Comparison of ENCODE assay signal across 21 cellular contexts in genomic region chr14:100333311-100333710, GRCh38. TPM values are rescaled to one million over a fixed set of nuclear protein-coding genes. Genes with fewer than 3 reads are reported as not detected.
"Had no signal": no experiment of that assay in that cellular context is flagged by ENCODE, and none has a peak within 500 bp of the region (broad histone marks: within the 10 kb centered on the region; RNA-seq: fewer than 3 reads in every experiment).

No MANE protein-coding gene starts in this region.

- H3K9me3 Mint-ChIP-seq: activated naive CD8-positive, alpha-beta T cell treated with anti-CD3 and anti-CD28 coated beads for 36 hours; activated T-helper 17 cell treated with anti-CD3 and anti-CD28 coated beads, Interleukin-2, amount 50 U/mL, for 72 hours; natural killer cell treated with Interleukin-12 subunit alpha and Interleukin-12 subunit beta and Interleukin-15 and Interleukin-18, amount 100 ng/mL, for 72 hours; T-helper 1 cell treated with Interleukin-12 subunit alpha and Interleukin-12 subunit beta and Interleukin-4 antibody, amounts not matched to agents 30 μg/mL and 1 μg/mL, for 36 hours; WTC11 had no signal

- H3K4me1 Mint-ChIP-seq: activated naive CD8-positive, alpha-beta T cell treated with anti-CD3 and anti-CD28 coated beads for 36 hours; WTC11 had no signal

- H3K4me1 ChIP-seq: esophagus muscularis mucosa, gastrocnemius medialis, pancreas, uterus had no signal

- H3K27ac Mint-ChIP-seq: activated naive CD8-positive, alpha-beta T cell treated with anti-CD3 and anti-CD28 coated beads for 36 hours; activated T-helper 17 cell treated with anti-CD3 and anti-CD28 coated beads, Interleukin-2, amount 50 U/mL, for 72 hours; natural killer cell treated with Interleukin-12 subunit alpha and Interleukin-12 subunit beta and Interleukin-15 and Interleukin-18, amount 100 ng/mL, for 72 hours; T-helper 1 cell treated with Interleukin-12 subunit alpha and Interleukin-12 subunit beta and Interleukin-4 antibody, amounts not matched to agents 30 μg/mL and 1 μg/mL, for 36 hours had no signal

- H3K27me3 Mint-ChIP-seq: activated naive CD8-positive, alpha-beta T cell treated with anti-CD3 and anti-CD28 coated beads for 36 hours; activated T-helper 17 cell treated with anti-CD3 and anti-CD28 coated beads, Interleukin-2, amount 50 U/mL, for 72 hours; natural killer cell treated with Interleukin-12 subunit alpha and Interleukin-12 subunit beta and Interleukin-15 and Interleukin-18, amount 100 ng/mL, for 72 hours had no signal

- H3K27ac ChIP-seq: coronary artery, esophagus muscularis mucosa, gastrocnemius medialis, neutrophil, pancreas, uterus had no signal

- ATAC-seq: activated T-helper 17 cell treated with anti-CD3 and anti-CD28 coated beads, Interleukin-2, amount 50 U/mL, for 72 hours; gastrocnemius medialis; left ventricle myocardium superior; natural killer cell treated with Interleukin-12 subunit alpha and Interleukin-12 subunit beta and Interleukin-15 and Interleukin-18, amount 100 ng/mL, for 72 hours; right cardiac atrium; WTC11 had no signal

- DNase-seq: activated CD4-positive, alpha-beta T cell treated with anti-CD3 and anti-CD28 coated beads, Interleukin-2, amount 50 U/mL, for 4 hours; activated naive CD8-positive, alpha-beta T cell treated with anti-CD3 and anti-CD28 coated beads for 36 hours; hypothalamus; left ventricle myocardium superior; stimulated activated CD4-positive, alpha-beta T cell treated with anti-CD3 and anti-CD28 coated beads, Interleukin-12 subunit alpha, Interleukin-12 subunit beta, amount 100 ng/mL, for 4 hours; stimulated activated CD4-positive, alpha-beta T cell treated with anti-CD3 and anti-CD28 coated beads, Interleukin-4, amount 100 ng/mL, for 4 hours; T1000; uterus had no signal

- H3K9me3 ChIP-seq: esophagus muscularis mucosa, gastrocnemius medialis, neutrophil, pancreas, uterus had no signal

- H3K4me3 Mint-ChIP-seq: activated naive CD8-positive, alpha-beta T cell treated with anti-CD3 and anti-CD28 coated beads for 36 hours; activated T-helper 17 cell treated with anti-CD3 and anti-CD28 coated beads, Interleukin-2, amount 50 U/mL, for 72 hours; natural killer cell treated with Interleukin-12 subunit alpha and Interleukin-12 subunit beta and Interleukin-15 and Interleukin-18, amount 100 ng/mL, for 72 hours; T-helper 1 cell treated with Interleukin-12 subunit alpha and Interleukin-12 subunit beta and Interleukin-4 antibody, amounts not matched to agents 30 μg/mL and 1 μg/mL, for 36 hours; WTC11 had no signal

- H3K36me3 ChIP-seq: uterus had no signal

- H3K4me3 ChIP-seq: coronary artery, esophagus muscularis mucosa, gastrocnemius medialis, pancreas, uterus had no signal

- H3K27me3 ChIP-seq: esophagus muscularis mucosa, gastrocnemius medialis, neutrophil, pancreas, uterus had no signal

RNA-seq across cellular contexts. Expression of gene SLC25A47, which starts 10.2 kb away (rescaled TPM):
- total RNA-seq: activated naive CD8-positive, alpha-beta T cell treated with anti-CD3 and anti-CD28 coated beads for 36 hours; activated T-helper 17 cell treated with anti-CD3 and anti-CD28 coated beads, Interleukin-2, amount 50 U/mL, for 72 hours; astrocyte; esophagus muscularis mucosa; left ventricle myocardium superior; natural killer cell treated with Interleukin-12 subunit alpha and Interleukin-12 subunit beta and Interleukin-15 and Interleukin-18, amount 100 ng/mL, for 72 hours; pulmonary artery endothelial cell; right cardiac atrium; temporal lobe; uterus; WTC11 had no signal
